Comparison of ENCODE assay signal across 1 cellular context in genomic region chrX:55160685-55161552, GRCh38.
TF ChIP-seq lines count a peak whose summit lies in the region.

No MANE protein-coding gene starts in this region.

TF ChIP-seq in K562, 482 proteins besides CTCF, POLR2A, EP300 and RAD21 (continued from another document and continues in another):
- no peak for TF ChIP-seq ZHX1 (conservative IDR thresholded peaks at IDR 0.05; ENCODE audit: low read length)
- TF ChIP-seq SMAD3 (CRISPR knock-in tag; conservative IDR thresholded peaks at IDR 0.05) = no peak
- no peak for TF ChIP-seq CREB5 (CRISPR knock-in tag; IDR thresholded peaks at IDR 0.05)
- TF ChIP-seq CREB3L1 (IDR thresholded peaks at IDR 0.05; ENCODE audit: borderline replicate concordance, low read depth) = no peak; the same call in 1 of the 2 replicates
- no peak for TF ChIP-seq DNMT1 (IDR thresholded peaks at IDR 0.05)
- no peak for TF ChIP-seq MLLT1 (IDR thresholded peaks at IDR 0.05)
- TF ChIP-seq ZNF217 (CRISPR knock-in tag; IDR thresholded peaks at IDR 0.05) = no peak
- peak; percentile 63; the same call in 1 of the 2 replicates for TF ChIP-seq RB1 (IDR thresholded peaks at IDR 0.05; ENCODE audit: low read depth)
- no peak for TF ChIP-seq DLX4 (CRISPR knock-in tag; IDR thresholded peaks at IDR 0.05)
- TF ChIP-seq HEY1 (CRISPR knock-in tag; IDR thresholded peaks at IDR 0.05; ENCODE audit: borderline replicate concordance) = no peak
- no peak for TF ChIP-seq ZNF764 (CRISPR knock-in tag; IDR thresholded peaks at IDR 0.05; ENCODE audit: low read depth)
- TF ChIP-seq MNT (conservative IDR thresholded peaks at IDR 0.05) = peak; percentile 61 to 76
- peak; percentile 71 for TF ChIP-seq NR2C1 (IDR thresholded peaks at IDR 0.05)
- TF ChIP-seq NR2C1 (tag; IDR thresholded peaks at IDR 0.05) = 0 out of 2 replicates have a peak, but pooled peaks have one; percentile 50
- TF ChIP-seq ZNF77 (CRISPR knock-in tag; IDR thresholded peaks at IDR 0.05) = no peak
- TF ChIP-seq DACH1 (IDR thresholded peaks at IDR 0.05; ENCODE audit: partially characterized antibody) = no peak
- no peak for TF ChIP-seq ZNF586 (CRISPR knock-in tag; conservative IDR thresholded peaks at IDR 0.05)
- no peak for TF ChIP-seq BCLAF1 (IDR thresholded peaks at IDR 0.05; ENCODE audit: borderline replicate concordance in 1 of 2, control insufficient read depth in 1 of 2, low read depth in 2 of 2, low read length in 1 of 2)
- TF ChIP-seq IRF1 (CRISPR knock-in tag; IDR thresholded peaks at IDR 0.05; ENCODE audit: borderline replicate concordance) = no peak
- no peak for TF ChIP-seq ZNF707 (CRISPR knock-in tag; conservative IDR thresholded peaks at IDR 0.05)
- no peak for TF ChIP-seq ZNF124 (CRISPR knock-in tag; IDR thresholded peaks at IDR 0.05)
- TF ChIP-seq TRIM24 (IDR thresholded peaks at IDR 0.05) = 0 out of 4 replicates have a peak, but pooled peaks of 1 of the 2 experiments have one; percentile 3
- TF ChIP-seq NCOA4 (IDR thresholded peaks at IDR 0.05; ENCODE audit: partially characterized antibody) = no peak
- TF ChIP-seq GATAD2B (IDR thresholded peaks at IDR 0.05; ENCODE audit: borderline replicate concordance) = peak; percentile 73
- no peak for TF ChIP-seq CHAMP1 (IDR thresholded peaks at IDR 0.05)
- TF ChIP-seq FOXA3 (CRISPR knock-in tag; conservative IDR thresholded peaks at IDR 0.05 in 1 of 2, IDR thresholded peaks at IDR 0.05 in 1 of 2) = no peak
- no peak for TF ChIP-seq HOXB6 (CRISPR knock-in tag; IDR thresholded peaks at IDR 0.05; ENCODE audit: borderline replicate concordance)
- no peak for TF ChIP-seq HOMEZ (CRISPR knock-in tag; IDR thresholded peaks at IDR 0.05)
- no peak for TF ChIP-seq ZNF449 (CRISPR knock-in tag; IDR thresholded peaks at IDR 0.05)
- no peak for TF ChIP-seq NFRKB (IDR thresholded peaks at IDR 0.05; ENCODE audit: low read depth)
- no peak for TF ChIP-seq ZNF766 (CRISPR knock-in tag; conservative IDR thresholded peaks at IDR 0.05)
- TF ChIP-seq CXXC5 (CRISPR knock-in tag; IDR thresholded peaks at IDR 0.05) = peak; percentile 58
- TF ChIP-seq ZNF395 (CRISPR knock-in tag; IDR thresholded peaks at IDR 0.05) = no peak
- TF ChIP-seq XRCC3 (IDR thresholded peaks at IDR 0.05) = no peak
- no peak; the same call in 1 of the 2 replicates for TF ChIP-seq MXI1 (IDR thresholded peaks at IDR 0.05; ENCODE audit: low read depth, low read length)
- peak; percentile 10; the same call in 1 of the 2 replicates for TF ChIP-seq TEAD4 (IDR thresholded peaks at IDR 0.05; ENCODE audit: low read length)
- TF ChIP-seq TEAD4 (CRISPR knock-in tag; IDR thresholded peaks at IDR 0.05; ENCODE audit: borderline replicate concordance) = no peak
- no peak for TF ChIP-seq PCBP2 (IDR thresholded peaks at IDR 0.05; ENCODE audit: low read depth, low read length, poor library complexity, severe bottlenecking)
- TF ChIP-seq NR2C2 (CRISPR knock-in tag; IDR thresholded peaks at IDR 0.05) = no peak
- peak; percentile 83 for TF ChIP-seq NR2C2 (tag; IDR thresholded peaks at IDR 0.05)
- TF ChIP-seq GABPA (tag; conservative IDR thresholded peaks at IDR 0.05; ENCODE audit: low read depth) = peak; percentile 94
- TF ChIP-seq ZNF699 (CRISPR knock-in tag; IDR thresholded peaks at IDR 0.05; ENCODE audit: insufficient replicate concordance) = no peak
